1 cellular context compared by ENCODE assay signal in the genomic region with DNA sequence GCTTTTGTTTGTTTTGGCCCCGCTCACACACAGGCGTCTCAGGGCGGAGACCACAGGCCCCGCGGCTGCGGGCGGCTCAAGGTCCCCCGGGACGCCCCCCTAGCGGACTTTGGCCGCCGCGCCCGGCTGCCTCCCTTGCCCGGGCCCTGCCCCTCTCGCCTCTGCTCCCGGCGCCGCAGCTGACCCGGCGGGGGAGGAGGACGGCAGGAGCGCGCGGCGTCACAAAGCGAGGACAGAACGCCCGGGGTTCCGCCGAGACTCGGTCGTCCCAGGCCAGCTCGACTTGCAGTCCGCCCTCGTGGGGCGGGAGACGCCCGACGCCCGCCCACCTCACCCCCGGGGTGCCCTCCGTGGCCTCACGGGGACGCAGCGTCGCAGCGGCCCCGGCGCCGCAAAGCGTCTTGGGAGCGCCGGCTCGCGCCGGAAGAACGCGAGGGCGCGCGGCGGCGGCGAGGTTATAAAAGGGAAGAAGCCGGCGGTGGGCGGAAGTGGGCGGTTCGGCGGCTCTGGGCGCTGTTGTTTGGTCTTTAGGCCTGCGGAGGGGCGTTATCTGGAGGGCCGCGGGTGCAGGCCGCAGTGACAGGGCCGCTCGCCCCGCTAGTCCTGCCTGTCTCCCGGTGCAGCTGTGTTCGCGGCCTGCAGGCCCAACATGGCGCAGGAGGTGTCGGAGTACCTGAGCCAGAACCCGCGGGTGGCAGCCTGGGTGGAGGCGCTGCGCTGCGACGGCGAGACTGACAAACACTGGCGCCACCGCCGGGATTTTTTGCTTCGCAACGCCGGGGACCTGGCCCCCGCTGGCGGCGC.
TF ChIP-seq lines count a peak whose summit lies in the region.

A gene with protein sequence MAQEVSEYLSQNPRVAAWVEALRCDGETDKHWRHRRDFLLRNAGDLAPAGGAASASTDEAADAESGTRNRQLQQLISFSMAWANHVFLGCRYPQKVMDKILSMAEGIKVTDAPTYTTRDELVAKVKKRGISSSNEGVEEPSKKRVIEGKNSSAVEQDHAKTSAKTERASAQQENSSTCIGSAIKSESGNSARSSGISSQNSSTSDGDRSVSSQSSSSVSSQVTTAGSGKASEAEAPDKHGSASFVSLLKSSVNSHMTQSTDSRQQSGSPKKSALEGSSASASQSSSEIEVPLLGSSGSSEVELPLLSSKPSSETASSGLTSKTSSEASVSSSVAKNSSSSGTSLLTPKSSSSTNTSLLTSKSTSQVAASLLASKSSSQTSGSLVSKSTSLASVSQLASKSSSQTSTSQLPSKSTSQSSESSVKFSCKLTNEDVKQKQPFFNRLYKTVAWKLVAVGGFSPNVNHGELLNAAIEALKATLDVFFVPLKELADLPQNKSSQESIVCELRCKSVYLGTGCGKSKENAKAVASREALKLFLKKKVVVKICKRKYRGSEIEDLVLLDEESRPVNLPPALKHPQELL (plus strand): TSS at position 488 of the 804 bp plus-strand sequence. CDS start 162 bp downstream, at position 650.

TF ChIP-seq in K562, 482 proteins besides CTCF, POLR2A, EP300 and RAD21 (continued from another document and continues in another):
- TF ChIP-seq, protein P1, sequence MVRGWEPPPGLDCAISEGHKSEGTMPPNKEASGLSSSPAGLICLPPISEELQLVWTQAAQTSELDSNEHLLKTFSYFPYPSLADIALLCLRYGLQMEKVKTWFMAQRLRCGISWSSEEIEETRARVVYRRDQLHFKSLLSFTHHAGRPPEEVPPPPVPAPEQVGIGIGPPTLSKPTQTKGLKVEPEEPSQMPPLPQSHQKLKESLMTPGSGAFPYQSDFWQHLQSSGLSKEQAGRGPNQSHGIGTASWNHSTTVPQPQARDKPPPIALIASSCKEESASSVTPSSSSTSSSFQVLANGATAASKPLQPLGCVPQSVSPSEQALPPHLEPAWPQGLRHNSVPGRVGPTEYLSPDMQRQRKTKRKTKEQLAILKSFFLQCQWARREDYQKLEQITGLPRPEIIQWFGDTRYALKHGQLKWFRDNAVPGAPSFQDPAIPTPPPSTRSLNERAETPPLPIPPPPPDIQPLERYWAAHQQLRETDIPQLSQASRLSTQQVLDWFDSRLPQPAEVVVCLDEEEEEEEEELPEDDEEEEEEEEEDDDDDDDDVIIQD (CRISPR knock-in tag; IDR thresholded peaks at IDR 0.05), result no peak
- TF ChIP-seq NCOR1 (IDR thresholded peaks at IDR 0.05), result peak; percentile 49; the same call in 1 of the 2 replicates
- 0 out of 2 replicates have a peak, but pooled peaks have one; percentile 68 for TF ChIP-seq ARID4B (CRISPR knock-in tag; IDR thresholded peaks at IDR 0.05)
- TF ChIP-seq ZNF146 (CRISPR knock-in tag; IDR thresholded peaks at IDR 0.05; ENCODE audit: unreplicated experiment), result peak; percentile 8
- TF ChIP-seq BACH1 (tag; IDR thresholded peaks at IDR 0.05), result no peak
- peak; percentile 78 for TF ChIP-seq U2AF1 (optimal IDR thresholded peaks at IDR 0.05; ENCODE audit: low read depth, low read length)
- TF ChIP-seq, protein P2, sequence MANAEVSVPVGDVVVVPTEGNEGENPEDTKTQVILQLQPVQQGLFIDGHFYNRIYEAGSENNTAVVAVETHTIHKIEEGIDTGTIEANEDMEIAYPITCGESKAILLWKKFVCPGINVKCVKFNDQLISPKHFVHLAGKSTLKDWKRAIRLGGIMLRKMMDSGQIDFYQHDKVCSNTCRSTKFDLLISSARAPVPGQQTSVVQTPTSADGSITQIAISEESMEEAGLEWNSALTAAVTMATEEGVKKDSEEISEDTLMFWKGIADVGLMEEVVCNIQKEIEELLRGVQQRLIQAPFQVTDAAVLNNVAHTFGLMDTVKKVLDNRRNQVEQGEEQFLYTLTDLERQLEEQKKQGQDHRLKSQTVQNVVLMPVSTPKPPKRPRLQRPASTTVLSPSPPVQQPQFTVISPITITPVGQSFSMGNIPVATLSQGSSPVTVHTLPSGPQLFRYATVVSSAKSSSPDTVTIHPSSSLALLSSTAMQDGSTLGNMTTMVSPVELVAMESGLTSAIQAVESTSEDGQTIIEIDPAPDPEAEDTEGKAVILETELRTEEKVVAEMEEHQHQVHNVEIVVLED (CRISPR knock-in tag; IDR thresholded peaks at IDR 0.05), result peak; percentile 95
- no peak for TF ChIP-seq THRA (IDR thresholded peaks at IDR 0.05)
- TF ChIP-seq ZNF197 (CRISPR knock-in tag; IDR thresholded peaks at IDR 0.05; ENCODE audit: low read depth), result no peak
- peak; percentile 77 for TF ChIP-seq TAF9B (IDR thresholded peaks at IDR 0.05; ENCODE audit: partially characterized antibody)
- TF ChIP-seq FOXP4 (CRISPR knock-in tag; IDR thresholded peaks at IDR 0.05; ENCODE audit: borderline replicate concordance), result no peak
- peak; percentile 71 for TF ChIP-seq CHD2 (IDR thresholded peaks at IDR 0.05; ENCODE audit: low read depth, low read length)
- TF ChIP-seq PHF20 (IDR thresholded peaks at IDR 0.05; ENCODE audit: partially characterized antibody), result peak; percentile 54
- no peak for TF ChIP-seq LARP7 (IDR thresholded peaks at IDR 0.05)
- peak; percentile 79; the same call in 1 of the 2 replicates for TF ChIP-seq KLF1 (tag; IDR thresholded peaks at IDR 0.05)
- TF ChIP-seq SP1 (CRISPR knock-in tag; IDR thresholded peaks at IDR 0.05), result peak; percentile 91
- no peak for TF ChIP-seq ADNP (tag; IDR thresholded peaks at IDR 0.05)
- TF ChIP-seq ZSCAN29 (IDR thresholded peaks at IDR 0.05), result no peak
- TF ChIP-seq, protein P3, sequence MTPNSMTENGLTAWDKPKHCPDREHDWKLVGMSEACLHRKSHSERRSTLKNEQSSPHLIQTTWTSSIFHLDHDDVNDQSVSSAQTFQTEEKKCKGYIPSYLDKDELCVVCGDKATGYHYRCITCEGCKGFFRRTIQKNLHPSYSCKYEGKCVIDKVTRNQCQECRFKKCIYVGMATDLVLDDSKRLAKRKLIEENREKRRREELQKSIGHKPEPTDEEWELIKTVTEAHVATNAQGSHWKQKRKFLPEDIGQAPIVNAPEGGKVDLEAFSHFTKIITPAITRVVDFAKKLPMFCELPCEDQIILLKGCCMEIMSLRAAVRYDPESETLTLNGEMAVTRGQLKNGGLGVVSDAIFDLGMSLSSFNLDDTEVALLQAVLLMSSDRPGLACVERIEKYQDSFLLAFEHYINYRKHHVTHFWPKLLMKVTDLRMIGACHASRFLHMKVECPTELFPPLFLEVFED (CRISPR knock-in tag; conservative IDR thresholded peaks at IDR 0.05), result no peak
- peak; percentile 83 for TF ChIP-seq ZBTB40 (IDR thresholded peaks at IDR 0.05)
- no peak for TF ChIP-seq ZBTB40 (CRISPR knock-in tag; IDR thresholded peaks at IDR 0.05)
- peak; percentile 24; the same call in 1 of the 2 replicates for TF ChIP-seq NFRKB (IDR thresholded peaks at IDR 0.05; ENCODE audit: low read depth)
- TF ChIP-seq IRF1 (CRISPR knock-in tag; IDR thresholded peaks at IDR 0.05; ENCODE audit: borderline replicate concordance), result no peak
